Comparison of ENCODE assay signal across 8 cellular contexts in the genomic region with DNA sequence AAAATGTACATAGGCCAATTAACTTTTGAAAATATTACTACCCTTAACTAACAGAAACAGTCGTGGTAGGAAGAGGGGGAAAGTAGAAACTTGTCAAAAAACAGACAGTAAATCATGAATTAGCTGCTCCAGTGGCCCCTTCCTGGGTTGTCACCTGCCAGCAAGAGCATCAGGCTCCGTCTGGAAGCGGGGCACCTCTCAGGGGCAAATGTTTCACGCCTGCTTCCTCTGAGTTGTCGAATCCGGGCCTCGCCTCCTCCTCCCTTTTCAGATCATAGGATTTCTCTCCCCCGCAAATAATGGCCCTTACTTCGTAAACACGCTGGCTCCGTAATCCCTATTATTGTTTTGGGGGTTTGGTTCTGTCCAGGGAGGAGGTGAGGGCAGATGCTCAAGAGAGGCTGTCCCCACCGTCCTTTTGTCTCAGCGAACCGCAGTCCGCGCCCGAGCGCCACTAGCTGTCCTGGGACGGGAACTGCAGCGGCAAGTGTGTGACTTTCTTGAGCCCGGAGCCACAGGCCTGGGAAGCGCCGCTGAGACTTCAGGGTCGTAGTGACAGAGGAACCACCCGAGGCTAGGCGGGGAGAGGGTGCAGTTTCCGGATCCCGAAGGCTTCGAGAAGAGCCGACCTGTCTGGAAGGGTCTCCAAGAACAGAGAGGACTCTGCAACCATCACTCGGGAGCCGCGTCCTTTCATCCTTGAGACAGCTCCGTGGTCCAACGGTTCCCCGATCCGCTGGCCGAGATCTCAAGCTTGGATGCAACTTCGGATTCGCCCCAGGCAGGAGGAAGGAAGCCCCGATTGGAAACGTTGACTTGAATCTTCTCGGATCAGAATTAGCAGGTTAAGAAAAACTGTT.
DNase-seq lines count a peak whose midpoint lies in the region; ATAC-seq, FAIRE-seq and TF ChIP-seq lines count a peak whose summit lies in the region.

No MANE protein-coding gene starts in this region.

- H3K27me3 ChIP-seq in AG04450 (ENCODE audit: control insufficient read depth, insufficient read depth, low read length) = no peaks in the 10 kb centered on the region

- no peak overlapping the region for H3K27ac ChIP-seq in AG04450 (ENCODE audit: low read depth, low read length)
- H3K27ac ChIP-seq in kidney (ENCODE audit: low read depth in 2 of 2, low read length in 2 of 2) = no peak overlapping the region

- CTCF ChIA-PET in AG04450 (lab: Charles Lee) = interaction anchor here (0.6 to 1.8 kb wide), 13 partner anchors 10 to 560 kb away, joined by 3 to 10 read pairs (median 4); no protein-coding TSS in a partner anchor

- TF ChIP-seq CTCF in AG04450 (IDR thresholded peaks at IDR 0.05; ENCODE audit: low read depth, low read length) (peak; percentile 65), WI38 (IDR thresholded peaks at IDR 0.05; ENCODE audit: low read depth, low read length) (peak; percentile 71), cardiac fibroblast (IDR thresholded peaks at IDR 0.05; ENCODE audit: low read depth, low read length) (peak; percentile 81), kidney (IDR thresholded peaks at IDR 0.05; ENCODE audit: borderline replicate concordance, extremely low read depth, insufficient read depth) (peak; percentile 35)

- no peak for DNase-seq in AG04450 (ENCODE audit: low read depth, low spot score)
- peak; percentile 85 for DNase-seq in NCI-H2171 (lab: John Stamatoyannopoulos, UW)
- DNase-seq in cardiac fibroblast (ENCODE audit: low read depth in 2 of 2) = peak; percentile 70 to 84
- peak; percentile 85 for DNase-seq in kidney
- peak; percentile 75 for DNase-seq in stimulated activated CD4-positive, alpha-beta T cell treated with anti-CD3 and anti-CD28 coated beads, Interleukin-15, amount 100 ng/mL, for 48 hours (ENCODE audit: low read depth in 2 of 2)

- H3K4me3 ChIP-seq in AG04450 (ENCODE audit: low read depth, low read length) (peak overlapping the region; percentile 72), WI38 (ENCODE audit: low read depth, low read length) (peak overlapping the region; percentile 75), cardiac fibroblast (replicated peaks in 1 of 2; ENCODE audit: low read depth in 2 of 2, low read length in 2 of 2) (peak overlapping the region; percentile 58 to 69), kidney (ENCODE audit: low read length in 2 of 2) (peak overlapping the region; percentile 33 to 65)

- no peaks in the 10 kb centered on the region for H3K36me3 ChIP-seq in kidney (ENCODE audit: control insufficient read depth in 1 of 2, insufficient read depth in 2 of 2, low read length in 2 of 2)

- ATAC-seq in GM18858 (IDR thresholded peaks at IDR 0.05; ENCODE audit: unreplicated experiment) (peak; percentile 51), HG03097 (IDR thresholded peaks at IDR 0.05; ENCODE audit: low FRiP score, unreplicated experiment) (peak; percentile 70)

- intact Hi-C loops in kidney (cut with DNase I) = no loop called here

- FAIRE-seq in kidney (lab: Jason Lieb, UNC) = no peak

- POLR2A ChIA-PET in AG04450 (lab: Yijun Ruan, JAX) = interaction anchor here (0.7 kb wide), 1 partner anchor 16 kb away, joined by 7 read pairs; no protein-coding TSS in a partner anchor

- peak overlapping the region in 1 of 2 donors; percentile 32 for H3K9ac ChIP-seq in kidney (ENCODE audit: low read length in 2 of 2)

- peaks cover 0 to 5% of the 10 kb centered on the region in 2 donors for H3K4me1 ChIP-seq in kidney (ENCODE audit: control insufficient read depth in 1 of 2, insufficient read depth in 1 of 2, low read depth in 1 of 2, low read length in 2 of 2)

- H3K9me3 ChIP-seq in AG04450 (ENCODE audit: control insufficient read depth, insufficient read depth, low read length) = peaks cover 6% of the 10 kb centered on the region; the same call in 1 of the 2 replicates
- H3K9me3 ChIP-seq in kidney (ENCODE audit: control insufficient read depth in 1 of 2, low read length in 2 of 2) = no peaks in the 10 kb centered on the region
